Comparison of ENCODE assay signal across 8 cellular contexts in the genomic region with DNA sequence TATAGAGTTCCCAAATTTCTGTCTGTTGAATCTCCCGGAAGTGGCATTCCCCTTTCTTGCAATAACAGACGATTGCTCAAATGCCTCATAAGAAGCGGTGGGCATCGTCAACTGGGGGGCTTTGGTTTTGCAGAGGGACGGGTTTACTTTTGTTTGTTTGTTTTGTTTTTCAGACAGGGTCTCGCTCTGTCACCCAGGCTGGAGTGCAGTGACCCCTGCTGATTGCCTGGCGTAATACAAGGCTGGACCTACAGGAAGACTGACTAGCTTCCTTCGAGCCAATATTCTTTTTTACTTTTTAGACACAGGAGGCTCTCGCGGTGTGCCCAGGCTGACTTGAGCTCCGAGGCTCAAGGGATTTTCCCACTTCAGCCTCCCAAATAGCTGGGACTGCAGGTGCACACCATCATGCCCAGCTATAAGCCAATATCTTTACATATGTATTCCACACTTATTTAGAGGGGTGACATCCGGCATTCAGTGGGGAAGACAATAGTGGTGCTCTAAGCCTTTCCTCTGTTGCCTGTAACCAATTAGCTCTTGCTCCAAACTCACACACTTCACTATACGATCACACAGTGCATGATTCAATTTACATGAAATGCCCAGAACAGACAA. TPM values are rescaled to one million over a fixed set of nuclear protein-coding genes. Genes with fewer than 3 reads are reported as not detected.
A peak's percentile ranks its signal among the peaks of the same experiment; 100 is the strongest.
DNase-seq lines count a peak whose midpoint lies in the region; ATAC-seq, FAIRE-seq and TF ChIP-seq lines count a peak whose summit lies in the region.

No MANE protein-coding gene starts in this region.

- in situ Hi-C loops in K562 (cut with MboI): loop anchor here (25.0 kb wide), 1 partner anchor 233 kb away; no protein-coding TSS in a partner anchor

- H3K9me3 ChIP-seq in BE2C (no peaks in the 10 kb centered on the region), RWPE2 (ENCODE audit: severe bottlenecking) (no peaks in the 10 kb centered on the region), K562 (replicated peaks; ENCODE audit: control insufficient read depth, insufficient read depth, low read depth, low read length) (no peaks in the 10 kb centered on the region), mucosa of descending colon (no peaks in the 10 kb centered on the region)

- peak overlapping the region; percentile 25 for H3K4me3 ChIP-seq in BE2C (ENCODE audit: low read depth, low read length)
- no peak overlapping the region for H3K4me3 ChIP-seq in RWPE2 (ENCODE audit: severe bottlenecking)
- H3K4me3 ChIP-seq in K562: no peak overlapping the region
- no peak overlapping the region for H3K4me3 ChIP-seq in mucosa of descending colon

- FAIRE-seq in K562 (lab: Jason Lieb, UNC): no peak

- TF ChIP-seq RAD21 in K562 (CRISPR knock-in tag; conservative IDR thresholded peaks at IDR 0.05 in 1 of 2, IDR thresholded peaks at IDR 0.05 in 1 of 2): peak in 1 of 2 experiments; percentile 32; a peak in 2 of 4 replicates

- H3K27ac ChIP-seq in RWPE2 (ENCODE audit: poor library complexity, severe bottlenecking) (no peak overlapping the region), K562 (ENCODE audit: extremely low read depth, low read depth, low read length) (no peak overlapping the region)

- H3K4me1 ChIP-seq in BE2C (no peaks in the 10 kb centered on the region), RWPE2 (ENCODE audit: insufficient read depth, poor library complexity, severe bottlenecking) (peaks cover 3% of the 10 kb centered on the region), K562 (replicated peaks in 1 of 2; ENCODE audit: control insufficient read depth in 2 of 2, insufficient read depth in 2 of 2, low read length in 2 of 2) (peaks cover 0 to 2% of the 10 kb centered on the region in 2 experiments; a peak in 2 of 5 replicates), mucosa of descending colon (ENCODE audit: low read depth) (peaks cover 6% of the 10 kb centered on the region)

- POLR2A ChIA-PET in K562 (lab: Yijun Ruan, JAX): no interaction called here

- no peaks in the 10 kb centered on the region for H3K9me1 ChIP-seq in K562 (ENCODE audit: control insufficient read depth, insufficient read depth, low read length)

- CTCF ChIA-PET in K562 (lab: Yijun Ruan, JAX; ENCODE audit: low intra/inter-chr PET ratio): no interaction called here

- no peak for TF ChIP-seq EP300 in K562 (IDR thresholded peaks at IDR 0.05; ENCODE audit: low read length)

- no peak for TF ChIP-seq POLR2A in K562 (conservative IDR thresholded peaks at IDR 0.05)

- H3K4me2 ChIP-seq in K562 (ENCODE audit: insufficient read depth, low read length): peak overlapping the region; percentile 11; the same call in 1 of the 2 replicates

- no peak overlapping the region; a peak in 1 of 4 replicates for H3K9ac ChIP-seq in K562 (ENCODE audit: insufficient read depth in 1 of 2, low read depth in 2 of 2, low read length in 2 of 2)

- no peaks in the 10 kb centered on the region for H4K20me1 ChIP-seq in K562 (replicated peaks; ENCODE audit: control insufficient read depth, insufficient read depth, low read length)

- peak; percentile 83 for TF ChIP-seq CTCF in BE2C (IDR thresholded peaks at IDR 0.05; ENCODE audit: low read depth, low read length)
- peak; percentile 46 for TF ChIP-seq CTCF in RWPE2 (IDR thresholded peaks at IDR 0.05; ENCODE audit: poor library complexity, severe bottlenecking)
- TF ChIP-seq CTCF in K562 (IDR thresholded peaks at IDR 0.05 in 2 of 3, conservative IDR thresholded peaks at IDR 0.05 in 1 of 3; ENCODE audit: insufficient read depth in 2 of 3, low read depth in 1 of 3, low read length in 3 of 3): peak; percentile 44 to 61 (median 57); a peak in 5 of 6 replicates
- no peak for TF ChIP-seq CTCF in mucosa of descending colon (IDR thresholded peaks at IDR 0.05)

- H2AFZ ChIP-seq in K562 (ENCODE audit: low read depth, low read length): peak overlapping the region; percentile 63; the same call in 1 of the 2 replicates

- DNase-seq in BE2C (peak; percentile 60), RWPE2 (ENCODE audit: low spot score) (no peak), K562 (ENCODE audit: extremely low read depth in 1 of 4, low spot score in 3 of 4) (peak; percentile 17 to 47 (median 29)), mucosa of descending colon (peak in 2 of 3 donors; percentile 19 to 35), NCI-H1694 treated with DMSO at 0.1 percent for 48 hours (lab: John Stamatoyannopoulos, UW) (no peak)

- no peaks in the 10 kb centered on the region for H3K79me2 ChIP-seq in K562 (ENCODE audit: control insufficient read depth, insufficient read depth, low read length)

- ATAC-seq in GM18868 (IDR thresholded peaks at IDR 0.05; ENCODE audit: unreplicated experiment) (peak; percentile 71), HG03066 (IDR thresholded peaks at IDR 0.05; ENCODE audit: low read depth, unreplicated experiment) (peak; percentile 74), RWPE2 (ENCODE audit: low read depth) (no peak), K562 (peak; percentile 75), mucosa of descending colon (no peak), GM21737 (IDR thresholded peaks at IDR 0.05; ENCODE audit: unreplicated experiment) (no peak)

- BruUV-seq in K562 (replicated peaks; lab: Mats Ljungman, UMichigan): no TSS peak

- intact Hi-C loops in K562 (cut with micrococcal nuclease): loop anchor here (5.0 to 10.0 kb wide), 3 partner anchors 145 to 407 kb away; no protein-coding TSS in a partner anchor
- intact Hi-C loops in mucosa of descending colon (cut with DNase I, micrococcal nuclease): loop anchor here in 1 of 2 donors (10.0 kb wide), 1 partner anchor 245 kb away; no protein-coding TSS in a partner anchor

- H3K36me3 ChIP-seq in BE2C (no peaks in the 10 kb centered on the region), RWPE2 (ENCODE audit: low read depth) (no peaks in the 10 kb centered on the region), K562 (ENCODE audit: control insufficient read depth, insufficient read depth, low read length) (no peaks in the 10 kb centered on the region), mucosa of descending colon (ENCODE audit: low read depth) (no peaks in the 10 kb centered on the region)

- WGBS in K562 (ENCODE audit: insufficient coverage, low coverage, missing lambda C conversion rate): under 1% methylated on average over 13 of the region's 13 CpGs

- H3K27me3 ChIP-seq in BE2C (no peaks in the 10 kb centered on the region), RWPE2 (ENCODE audit: insufficient read depth, poor library complexity, severe bottlenecking) (no peaks in the 10 kb centered on the region), K562 (ENCODE audit: control insufficient read depth in 2 of 2, insufficient read depth in 2 of 2, low read length in 2 of 2) (peaks cover 0 to 13% of the 10 kb centered on the region in 2 experiments; a peak in 2 of 5 replicates)

TF ChIP-seq in K562, 482 proteins besides CTCF, POLR2A, EP300 and RAD21 (continues in another document):
- TF ChIP-seq, protein P1, sequence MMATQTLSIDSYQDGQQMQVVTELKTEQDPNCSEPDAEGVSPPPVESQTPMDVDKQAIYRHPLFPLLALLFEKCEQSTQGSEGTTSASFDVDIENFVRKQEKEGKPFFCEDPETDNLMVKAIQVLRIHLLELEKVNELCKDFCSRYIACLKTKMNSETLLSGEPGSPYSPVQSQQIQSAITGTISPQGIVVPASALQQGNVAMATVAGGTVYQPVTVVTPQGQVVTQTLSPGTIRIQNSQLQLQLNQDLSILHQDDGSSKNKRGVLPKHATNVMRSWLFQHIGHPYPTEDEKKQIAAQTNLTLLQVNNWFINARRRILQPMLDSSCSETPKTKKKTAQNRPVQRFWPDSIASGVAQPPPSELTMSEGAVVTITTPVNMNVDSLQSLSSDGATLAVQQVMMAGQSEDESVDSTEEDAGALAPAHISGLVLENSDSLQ (IDR thresholded peaks at IDR 0.05): no peak

RNA-seq across cellular contexts. Expression of gene FHIP2A, which starts 58.1 kb away (rescaled TPM):
- 8.8 TPM for polyA plus RNA-seq in BE2C (2012; ENCODE audit: insufficient read depth, insufficient read length, low read depth)
- 10.1 and 29.6 TPM in 2 replicates for total RNA-seq in K562 (2011; cell fraction: chromatin; rRNA removed; ENCODE audit: low replicate concordance)
- total RNA-seq in K562 (2011; cell fraction: nucleolus; rRNA removed): 7.5 and 8.5 TPM in 2 replicates
- total RNA-seq in K562 (2011; cell fraction: nucleoplasm; rRNA removed): 11.8 and 14.6 TPM in 2 replicates
- total RNA-seq in K562 (2014; rRNA removed): 1.4 and 1.8 TPM in 2 replicates
- 4.3 and 5.1 TPM in 2 replicates for total RNA-seq in K562 (2014; rRNA removed; fragmentation: Illumina TruSeq; extraction: Trizol)
- 3.4 and 3.9 TPM in 2 replicates for total RNA-seq in K562 (2015; rRNA removed; fragmentation: Illumina TruSeq; extraction: Trizol)
- 6.4 TPM in 2 replicates for total RNA-seq in K562 (2021)
- 7.4 and 10.6 TPM in 2 replicates for polyA plus RNA-seq in K562 (2011; rRNA removed)
- polyA plus RNA-seq in K562 (2011; cell fraction: cytosol; rRNA removed): 1.8 and 2.9 TPM in 2 replicates
- polyA plus RNA-seq in K562 (2011; cell fraction: nucleus; rRNA removed): 10.7 and 17.9 TPM in 2 replicates
- polyA plus RNA-seq in K562 (2012): 2.2 and 3.1 TPM in 2 replicates
- 3.0 and 3.3 TPM in 2 replicates for polyA plus RNA-seq in K562 (2014; fragmentation: Illumina TruSeq; extraction: Trizol)
- 1 to 10 TPM; 1.5 to 1.6 TPM for polyA plus RNA-seq in K562 (2014; fragmentation: Nextera tagmentation; extraction: Ambion mirVana)
- polyA plus RNA-seq in K562 (2014; rRNA removed): 2.0 and 2.8 TPM in 2 replicates
- 10.9 and 13.2 TPM in 2 replicates for polyA minus RNA-seq in K562 (2011; rRNA and poly(A)+ RNA removed)
- polyA minus RNA-seq in K562 (2011; cell fraction: cytosol; rRNA and poly(A)+ RNA removed): 8.8 and 14.1 TPM in 2 replicates
- polyA minus RNA-seq in K562 (2011; cell fraction: nucleus; rRNA and poly(A)+ RNA removed): 6.7 and 12.6 TPM in 2 replicates
- 10 to 100 TPM; 14.8 to 29.7 (median 15.0) TPM for total RNA-seq in mucosa of descending colon

RNA-seq across cellular contexts. Expression of gene TRUB1, which starts 58.3 kb away (rescaled TPM):
- 14.8 TPM for polyA plus RNA-seq in BE2C (2012; ENCODE audit: insufficient read depth, insufficient read length, low read depth)
- total RNA-seq in K562 (2011; cell fraction: chromatin; rRNA removed; ENCODE audit: low replicate concordance): 6.1 and 12.2 TPM in 2 replicates
- total RNA-seq in K562 (2011; cell fraction: nucleolus; rRNA removed): 4.5 and 7.2 TPM in 2 replicates
- total RNA-seq in K562 (2011; cell fraction: nucleoplasm; rRNA removed): 6.8 and 7.3 TPM in 2 replicates
- total RNA-seq in K562 (2014; rRNA removed): 14.3 and 16.5 TPM in 2 replicates
- total RNA-seq in K562 (2014; rRNA removed; fragmentation: Illumina TruSeq; extraction: Trizol): 15.9 and 17.6 TPM in 2 replicates
- 13.7 and 14.6 TPM in 2 replicates for total RNA-seq in K562 (2015; rRNA removed; fragmentation: Illumina TruSeq; extraction: Trizol)
- 9.9 and 11.3 TPM in 2 replicates for total RNA-seq in K562 (2021)
- polyA plus RNA-seq in K562 (2011; rRNA removed): 8.6 and 11.5 TPM in 2 replicates
- polyA plus RNA-seq in K562 (2011; cell fraction: cytosol; rRNA removed): 1.7 and 4.2 TPM in 2 replicates
- 3.7 and 4.8 TPM in 2 replicates for polyA plus RNA-seq in K562 (2011; cell fraction: nucleus; rRNA removed)
- 5.1 and 5.8 TPM in 2 replicates for polyA plus RNA-seq in K562 (2012)
- polyA plus RNA-seq in K562 (2014; fragmentation: Illumina TruSeq; extraction: Trizol): 11.1 and 12.9 TPM in 2 replicates
- polyA plus RNA-seq in K562 (2014; fragmentation: Nextera tagmentation; extraction: Ambion mirVana): 1 to 10 TPM; 4.6 to 7.6 TPM
- 9.7 and 9.8 TPM in 2 replicates for polyA plus RNA-seq in K562 (2014; rRNA removed)
- 12.5 and 14.9 TPM in 2 replicates for polyA minus RNA-seq in K562 (2011; rRNA and poly(A)+ RNA removed)
- 6.0 and 6.5 TPM in 2 replicates for polyA minus RNA-seq in K562 (2011; cell fraction: cytosol; rRNA and poly(A)+ RNA removed)
- 8.8 and 11.7 TPM in 2 replicates for polyA minus RNA-seq in K562 (2011; cell fraction: nucleus; rRNA and poly(A)+ RNA removed)
- total RNA-seq in mucosa of descending colon: 10 to 100 TPM; 13.3 to 16.5 (median 15.9) TPM

Comparison
In these comparisons a context has a peak if more than half of its experiments do, and no peak if none do; other contexts are left out.
1. DNase-seq: peak in BE2C (single experiment), K562 (4 of 4) and mucosa of descending colon (2 of 3); none in RWPE2 (single experiment) and NCI-H1694 treated with DMSO at 0.1 percent for 48 hours (single experiment).
2. ATAC-seq: peak in GM18868 (single experiment), HG03066 (single experiment) and K562 (single experiment); none in RWPE2 (single experiment), mucosa of descending colon (single experiment) and GM21737 (single experiment).